Comparison of ENCODE assay signal across 8 cellular contexts in the genomic region with DNA sequence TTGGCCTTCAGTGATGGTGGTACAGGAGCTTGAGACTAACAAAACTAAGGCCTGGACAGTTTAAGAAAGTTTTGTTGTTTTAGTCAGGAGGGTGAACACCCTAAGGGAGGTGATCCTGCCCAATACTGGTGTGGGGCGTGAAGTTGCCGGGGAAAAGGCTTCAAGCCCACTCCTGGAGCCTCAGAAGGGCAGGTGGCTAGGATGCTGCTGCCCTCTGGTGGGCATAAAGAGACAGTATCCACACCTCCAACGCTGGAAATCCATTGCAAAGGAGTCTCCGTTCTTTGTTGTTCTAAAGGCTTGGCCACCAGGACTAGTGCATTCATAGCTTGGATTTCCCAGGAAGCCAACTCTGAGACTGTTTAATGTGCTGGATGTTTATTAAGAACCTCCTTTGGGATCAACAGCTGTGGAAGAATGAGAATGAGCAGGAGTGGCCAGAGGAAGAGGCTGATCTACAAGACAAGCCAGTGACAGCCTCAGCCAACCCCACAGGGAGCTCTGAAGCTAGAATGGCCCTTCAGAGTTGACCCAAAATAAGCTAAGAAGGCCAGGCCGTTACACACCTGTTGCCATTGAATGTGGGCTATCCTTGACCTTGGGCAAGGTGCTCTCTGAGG. TPM values are rescaled to one million over a fixed set of nuclear protein-coding genes. Genes with fewer than 3 reads are reported as not detected.
DNase-seq lines count a peak whose midpoint lies in the region; ATAC-seq, FAIRE-seq and TF ChIP-seq lines count a peak whose summit lies in the region.

No MANE protein-coding gene starts in this region.

- peaks cover 0 to 4% of the 10 kb centered on the region in 2 donors for H3K36me3 Mint-ChIP-seq in stimulated activated naive B cell treated with anti-CD40 and anti-IgM and Interleukin-4, amounts not matched to agents 10 μg/mL and 1 μg/mL and 100 μg/mL, for 72 hours

- H3K4me3 Mint-ChIP-seq in stimulated activated naive B cell treated with anti-CD40 and anti-IgM and Interleukin-4, amounts not matched to agents 10 μg/mL and 1 μg/mL and 100 μg/mL, for 72 hours, result no peak overlapping the region

- no peaks in the 10 kb centered on the region for H3K27me3 ChIP-seq in WERI-Rb-1 (ENCODE audit: insufficient read depth, low read depth, severe bottlenecking)
- no peaks in the 10 kb centered on the region for H3K27me3 ChIP-seq in HepG2 (ENCODE audit: control insufficient read depth in 1 of 2, insufficient read depth in 2 of 2, low read length in 2 of 2)

- in situ Hi-C loops in HepG2 (cut with HindIII; ENCODE audit: extremely low pct_ligation_motif_present, low pct_unique_long_range_greater_than_20kb), result loop anchor here (25.0 kb wide), 1 partner anchor 290 kb away; no protein-coding TSS in a partner anchor

- H3K4me3 ChIP-seq in WERI-Rb-1 (ENCODE audit: low read depth, low read length) (no peak overlapping the region), HepG2 (replicated peaks in 1 of 3; ENCODE audit: insufficient read depth in 1 of 3, low read depth in 2 of 3, low read length in 3 of 3) (no peak overlapping the region)

- CTCF ChIA-PET in HepG2 (lab: Yijun Ruan, JAX; ENCODE audit: low intra/inter-chr PET ratio, low total read pairs), result interaction anchor here (2.5 kb wide), 1 partner anchor 158 kb away, joined by 15 read pairs; no protein-coding TSS in a partner anchor

- peak overlapping the region; percentile 40 for H3K27ac ChIP-seq in WERI-Rb-1
- H3K27ac ChIP-seq in HepG2 (ENCODE audit: extremely low read length, insufficient read depth, low read length), result no peak overlapping the region

- peaks cover 3 to 7% of the 10 kb centered on the region in 2 donors for H3K4me1 Mint-ChIP-seq in stimulated activated naive B cell treated with anti-CD40 and anti-IgM and Interleukin-4, amounts not matched to agents 10 μg/mL and 1 μg/mL and 100 μg/mL, for 72 hours

- H3K9me3 Mint-ChIP-seq in stimulated activated naive B cell treated with anti-CD40 and anti-IgM and Interleukin-4, amounts not matched to agents 10 μg/mL and 1 μg/mL and 100 μg/mL, for 72 hours, result no peaks in the 10 kb centered on the region

- DNase-seq in AG08395 (ENCODE audit: low spot score) (peak; percentile 76), NCI-H2196 (lab: John Stamatoyannopoulos, UW; ENCODE audit: unreplicated experiment) (peak; percentile 58), WERI-Rb-1 (peak; percentile 67), cerebellum (ENCODE audit: low spot score) (peak; percentile 77), HepG2 (ENCODE audit: low spot score) (peak; percentile 53), amniotic stem cell (lab: John Stamatoyannopoulos, UW) (no peak)
- peak; percentile 13 for DNase-seq in stimulated activated naive B cell treated with anti-CD40 and anti-IgM and Interleukin-4, amounts not matched to agents 10 μg/mL and 1 μg/mL and 100 μg/mL, for 72 hours

- peak; percentile 79 for TF ChIP-seq RAD21 in HepG2 (CRISPR knock-in tag; IDR thresholded peaks at IDR 0.05)

- no peak for TF ChIP-seq POLR2A in HepG2 (IDR thresholded peaks at IDR 0.05; ENCODE audit: insufficient read depth in 1 of 2, low read depth in 2 of 2, low read length in 2 of 2)

- TF ChIP-seq EP300 in HepG2 (IDR thresholded peaks at IDR 0.05; ENCODE audit: low read depth in 2 of 2, low read length in 2 of 2) (no peak), HepG2 (CRISPR knock-in tag; IDR thresholded peaks at IDR 0.05; ENCODE audit: borderline replicate concordance) (no peak)

- peaks cover 50% of the 10 kb centered on the region for H3K36me3 ChIP-seq in WERI-Rb-1
- peaks cover 0 to 1% of the 10 kb centered on the region in 2 experiments; a peak in 2 of 5 replicates for H3K36me3 ChIP-seq in HepG2 (replicated peaks in 1 of 2; ENCODE audit: control insufficient read depth in 1 of 2, insufficient read depth in 2 of 2, low read length in 2 of 2)

- TF ChIP-seq CTCF in WERI-Rb-1 (IDR thresholded peaks at IDR 0.05; ENCODE audit: low read depth, low read length) (peak; percentile 91), HepG2 (CRISPR knock-in tag; IDR thresholded peaks at IDR 0.05) (peak; percentile 91)

- no peaks in the 10 kb centered on the region for H3K4me1 ChIP-seq in HepG2 (ENCODE audit: insufficient read depth, low read length)

- ATAC-seq in GM18498 (IDR thresholded peaks at IDR 0.05; ENCODE audit: unreplicated experiment), result peak; percentile 57
- peak; percentile 97 for ATAC-seq in HepG2
- ATAC-seq in stimulated activated naive B cell treated with anti-CD40 and anti-IgM and Interleukin-4, amounts not matched to agents 10 μg/mL and 1 μg/mL and 100 μg/mL, for 72 hours (replicated peaks), result peak; percentile 89

- POLR2A ChIA-PET in HepG2 (lab: Yijun Ruan, JAX), result no interaction called here

- intact Hi-C loops in HepG2 (cut with micrococcal nuclease; ENCODE audit: unreplicated experiment), result loop anchor here (1.0 to 2.0 kb wide), 2 partner anchors 48 to 158 kb away; no protein-coding TSS in a partner anchor

- H3K27ac Mint-ChIP-seq in stimulated activated naive B cell treated with anti-CD40 and anti-IgM and Interleukin-4, amounts not matched to agents 10 μg/mL and 1 μg/mL and 100 μg/mL, for 72 hours, result no peak overlapping the region

- no peaks in the 10 kb centered on the region for H3K79me2 ChIP-seq in HepG2 (ENCODE audit: insufficient read depth, low read length)

- BruUV-seq in HepG2 (replicated peaks; lab: Mats Ljungman, UMichigan), result no TSS peak

- H3K27me3 Mint-ChIP-seq in stimulated activated naive B cell treated with anti-CD40 and anti-IgM and Interleukin-4, amounts not matched to agents 10 μg/mL and 1 μg/mL and 100 μg/mL, for 72 hours, result no peaks in the 10 kb centered on the region

- no peaks in the 10 kb centered on the region for H3K9me3 ChIP-seq in WERI-Rb-1 (ENCODE audit: severe bottlenecking)
- no peaks in the 10 kb centered on the region for H3K9me3 ChIP-seq in HepG2 (ENCODE audit: low read length)

- H3K9ac ChIP-seq in HepG2 (ENCODE audit: insufficient read depth, low read depth, low read length), result no peak overlapping the region

- FAIRE-seq in HepG2 (lab: Jason Lieb, UNC), result peak; percentile 66

- H2AFZ ChIP-seq in HepG2 (ENCODE audit: low read length), result no peak overlapping the region

- H4K20me1 ChIP-seq in HepG2 (ENCODE audit: insufficient read depth, low read length), result no peaks in the 10 kb centered on the region

- no peak overlapping the region for H3K4me2 ChIP-seq in HepG2 (ENCODE audit: low read depth, low read length)

- 30% methylated on average over 2 of the region's 5 CpGs for WGBS in HepG2 (ENCODE audit: low lambda C conversion rate)

TF ChIP-seq in HepG2, 621 proteins besides CTCF, POLR2A, EP300 and RAD21 (continues in another document):
- TF ChIP-seq BHLHE40 (IDR thresholded peaks at IDR 0.05; ENCODE audit: low read length), result no peak
- TF ChIP-seq SMARCE1 (IDR thresholded peaks at IDR 0.05; ENCODE audit: borderline replicate concordance), result no peak
- TF ChIP-seq ZFYVE20 (CRISPR knock-in tag; IDR thresholded peaks at IDR 0.05; ENCODE audit: borderline replicate concordance, low read depth), result no peak

RNA-seq across cellular contexts. Expression of a gene that starts 8.2 kb away (rescaled TPM):
- 26.9 TPM for total RNA-seq in cerebellum
- total RNA-seq in HepG2 (2016; rRNA removed; fragmentation: Illumina TruSeq; extraction: Trizol), result 1.1 TPM in 2 replicates
- total RNA-seq in HepG2 (2016; cell fraction: cytosol; rRNA removed; fragmentation: Illumina TruSeq; extraction: Trizol; ENCODE audit: low read depth), result 0.44 TPM in 1 of 2 replicates, not detected in the other
- total RNA-seq in HepG2 (2016; cell fraction: insoluble cytoplasmic fraction; rRNA removed; fragmentation: Illumina TruSeq; extraction: Trizol), result 0.80 and 0.98 TPM in 2 replicates
- total RNA-seq in HepG2 (2016; cell fraction: membrane; rRNA removed; fragmentation: Illumina TruSeq; extraction: Trizol), result 0.79 and 0.83 TPM in 2 replicates
- 1.1 and 1.4 TPM in 2 replicates for total RNA-seq in HepG2 (2016; cell fraction: nucleus; rRNA removed; fragmentation: Illumina TruSeq; extraction: Trizol)
- 0.37 and 0.48 TPM in 2 replicates for polyA plus RNA-seq in HepG2 (2011; rRNA removed)
- 0.14 and 0.17 TPM in 2 replicates for polyA plus RNA-seq in HepG2 (2011; cell fraction: cytosol; rRNA removed)
- 1.5 and 1.8 TPM in 2 replicates for polyA plus RNA-seq in HepG2 (2011; cell fraction: nucleus; rRNA removed)
- polyA plus RNA-seq in HepG2 (2012), result 0.35 and 0.40 TPM in 2 replicates
- polyA plus RNA-seq in HepG2 (2016; cell fraction: cytosol; fragmentation: Illumina TruSeq; extraction: Trizol; ENCODE audit: low read depth), result 0.09 and 0.19 TPM in 2 replicates
- 0.72 and 0.88 TPM in 2 replicates for polyA plus RNA-seq in HepG2 (2016; cell fraction: insoluble cytoplasmic fraction; fragmentation: Illumina TruSeq; extraction: Trizol; ENCODE audit: low read depth)
- polyA plus RNA-seq in HepG2 (2016; cell fraction: membrane; fragmentation: Illumina TruSeq; extraction: Trizol; ENCODE audit: low read depth), result 0.23 TPM in 2 replicates
- polyA plus RNA-seq in HepG2 (2016; cell fraction: nucleus; fragmentation: Illumina TruSeq; extraction: Trizol; ENCODE audit: insufficient read depth, low read depth), result 5.6 and 6.7 TPM in 2 replicates
- 0.32 and 19.3 TPM in 2 replicates for polyA minus RNA-seq in HepG2 (2011; rRNA and poly(A)+ RNA removed; ENCODE audit: low replicate concordance)
- polyA minus RNA-seq in HepG2 (2011; cell fraction: cytosol; rRNA and poly(A)+ RNA removed), result not detected in 2 replicates
- 0.37 and 0.77 TPM in 2 replicates for polyA minus RNA-seq in HepG2 (2011; cell fraction: nucleus; rRNA and poly(A)+ RNA removed)

RNA-seq across cellular contexts. Expression of a gene that starts 42.9 kb away (rescaled TPM):
- total RNA-seq in cerebellum (7.1 TPM), HepG2 (2016; rRNA removed; fragmentation: Illumina TruSeq; extraction: Trizol) (32.5 and 51.7 TPM in 2 replicates)
- total RNA-seq in HepG2 (2016; cell fraction: cytosol; rRNA removed; fragmentation: Illumina TruSeq; extraction: Trizol; ENCODE audit: low read depth), result 4.4 and 6.3 TPM in 2 replicates
- 31.9 and 50.2 TPM in 2 replicates for total RNA-seq in HepG2 (2016; cell fraction: insoluble cytoplasmic fraction; rRNA removed; fragmentation: Illumina TruSeq; extraction: Trizol)
- total RNA-seq in HepG2 (2016; cell fraction: membrane; rRNA removed; fragmentation: Illumina TruSeq; extraction: Trizol), result 6.2 and 8.0 TPM in 2 replicates
- 22.1 and 25.0 TPM in 2 replicates for total RNA-seq in HepG2 (2016; cell fraction: nucleus; rRNA removed; fragmentation: Illumina TruSeq; extraction: Trizol)
- polyA plus RNA-seq in HepG2 (2011; rRNA removed), result 2.2 and 2.5 TPM in 2 replicates
- polyA plus RNA-seq in HepG2 (2011; cell fraction: cytosol; rRNA removed), result 1.6 TPM in 2 replicates
- polyA plus RNA-seq in HepG2 (2011; cell fraction: nucleus; rRNA removed), result 1.7 and 2.2 TPM in 2 replicates
- polyA plus RNA-seq in HepG2 (2012), result 1.1 and 4.6 TPM in 2 replicates
- 0.63 and 0.71 TPM in 2 replicates for polyA plus RNA-seq in HepG2 (2016; cell fraction: cytosol; fragmentation: Illumina TruSeq; extraction: Trizol; ENCODE audit: low read depth)
- 20.7 and 21.0 TPM in 2 replicates for polyA plus RNA-seq in HepG2 (2016; cell fraction: insoluble cytoplasmic fraction; fragmentation: Illumina TruSeq; extraction: Trizol; ENCODE audit: low read depth)
- 0.34 and 0.68 TPM in 2 replicates for polyA plus RNA-seq in HepG2 (2016; cell fraction: membrane; fragmentation: Illumina TruSeq; extraction: Trizol; ENCODE audit: low read depth)
- 21.6 and 24.4 TPM in 2 replicates for polyA plus RNA-seq in HepG2 (2016; cell fraction: nucleus; fragmentation: Illumina TruSeq; extraction: Trizol; ENCODE audit: insufficient read depth, low read depth)
- 3.3 and 40.9 TPM in 2 replicates for polyA minus RNA-seq in HepG2 (2011; rRNA and poly(A)+ RNA removed; ENCODE audit: low replicate concordance)
- polyA minus RNA-seq in HepG2 (2011; cell fraction: cytosol; rRNA and poly(A)+ RNA removed), result 4.3 and 4.4 TPM in 2 replicates
- polyA minus RNA-seq in HepG2 (2011; cell fraction: nucleus; rRNA and poly(A)+ RNA removed), result 3.9 and 4.6 TPM in 2 replicates

Comparison
In these comparisons a context has a peak if more than half of its experiments do, and no peak if none do; other contexts are left out.
1. RNA of a gene that starts 8.2 kb away (total RNA-seq): 26.9 TPM in cerebellum (single experiment); 0.44 to 1.4 TPM in HepG2; every median in the first group is over 10 times any median in the second.
2. Peak in every context shown above with its lines, with median percentiles within 50 percentile points of each other: ATAC-seq.